ENCODE assay signal across 8 cellular contexts in genomic region chr17:79837888-79838540, GRCh38. TPM values are rescaled to one million over a fixed set of nuclear protein-coding genes. Genes with fewer than 3 reads are reported as not detected.
DNase-seq lines count a peak whose midpoint lies in the region; ATAC-seq and TF ChIP-seq lines count a peak whose summit lies in the region.

No MANE protein-coding gene starts in this region.

- peaks cover 5% of the 10 kb centered on the region for H3K36me3 ChIP-seq in CD8-positive, alpha-beta memory T cell (ENCODE audit: insufficient read depth, low read length)
- H3K36me3 ChIP-seq in NT2/D1 (ENCODE audit: insufficient read depth, insufficient read length, low read length) (peaks cover 20% of the 10 kb centered on the region), mucosa of descending colon (ENCODE audit: low read depth) (no peaks in the 10 kb centered on the region)

- H3K4me3 Mint-ChIP-seq in CD8-positive, alpha-beta memory T cell = peak overlapping the region; percentile 94 to 100 (median 97)

- H3K27ac Mint-ChIP-seq in CD8-positive, alpha-beta memory T cell = peak overlapping the region; percentile 88 to 100 (median 96)

- CTCF ChIA-PET in CD8-positive, alpha-beta memory T cell (lab: Charles Lee) = interaction anchor here (1.3 to 1.8 kb wide), 4 partner anchors 8 to 156 kb away, joined by 3 to 8 read pairs (median 5); no protein-coding TSS in a partner anchor

- no peak for TF ChIP-seq CTCF in cardiac fibroblast (IDR thresholded peaks at IDR 0.05; ENCODE audit: low read depth, low read length)
- no peak for TF ChIP-seq CTCF in mucosa of descending colon (IDR thresholded peaks at IDR 0.05)
- TF ChIP-seq CTCF in GM20000 (IDR thresholded peaks at IDR 0.05; ENCODE audit: extremely low read depth, missing control alignments) = no peak

- intact Hi-C loops in mucosa of descending colon (cut with DNase I, micrococcal nuclease) = no loop called here

- H3K9ac ChIP-seq in NT2/D1 (ENCODE audit: insufficient read length, low read depth) = peak overlapping the region; percentile 80

- peaks cover 29 to 32% of the 10 kb centered on the region in 2 donors for H3K27me3 Mint-ChIP-seq in CD8-positive, alpha-beta memory T cell

- no peaks in the 10 kb centered on the region for H3K9me3 ChIP-seq in CD8-positive, alpha-beta memory T cell (ENCODE audit: low read length)
- H3K9me3 ChIP-seq in NT2/D1 (ENCODE audit: insufficient read depth, low read length) (peaks cover 8% of the 10 kb centered on the region; the same call in 1 of the 2 replicates), mucosa of descending colon (no peaks in the 10 kb centered on the region)

- ATAC-seq in mucosa of descending colon (no peak), HG02759 (IDR thresholded peaks at IDR 0.05; ENCODE audit: unreplicated experiment) (no peak), GM21825 (IDR thresholded peaks at IDR 0.05; ENCODE audit: unreplicated experiment) (no peak)

- H3K36me3 Mint-ChIP-seq in CD8-positive, alpha-beta memory T cell = peaks cover 0 to 36% (median 4%) of the 10 kb centered on the region in 3 donors

- peaks cover 32% of the 10 kb centered on the region for H3K27me3 ChIP-seq in CD8-positive, alpha-beta memory T cell (ENCODE audit: insufficient read depth, low read length, poor library complexity, severe bottlenecking)
- H3K27me3 ChIP-seq in NT2/D1 (ENCODE audit: insufficient read depth, insufficient read length) = peaks cover 39% of the 10 kb centered on the region

- POLR2A ChIA-PET in CD8-positive, alpha-beta memory T cell (lab: Charles Lee) = interaction anchor here (0.6 to 9.3 kb wide), 7 partner anchors 21 to 1845 kb away, joined by 3 to 79 read pairs (median 9); partner anchors contain the start of gene CBX8

- peak in 2 of 5 donors; percentile 51 to 65 for DNase-seq in CD8-positive, alpha-beta memory T cell
- DNase-seq in NT2/D1 (ENCODE audit: low read depth, low spot score) (no peak), cardiac fibroblast (ENCODE audit: low read depth in 2 of 2) (no peak), mucosa of descending colon (peak; percentile 59 to 74 (median 64)), NCI-H748 (lab: John Stamatoyannopoulos, UW; ENCODE audit: unreplicated experiment) (no peak), GM20000 (ENCODE audit: low spot score) (no peak)

- peak overlapping the region; percentile 89 for H3K27ac ChIP-seq in CD8-positive, alpha-beta memory T cell (ENCODE audit: low read depth, low read length)

- H3K4me3 ChIP-seq in CD8-positive, alpha-beta memory T cell (ENCODE audit: low read length) = peak overlapping the region; percentile 85
- H3K4me3 ChIP-seq in NT2/D1 (ENCODE audit: insufficient read length, low read depth) = peak overlapping the region; percentile 78
- H3K4me3 ChIP-seq in cardiac fibroblast (replicated peaks in 1 of 2; ENCODE audit: low read depth in 2 of 2, low read length in 2 of 2) = peak overlapping the region; percentile 75
- H3K4me3 ChIP-seq in mucosa of descending colon = peak overlapping the region; percentile 51

- H3K4me1 ChIP-seq in CD8-positive, alpha-beta memory T cell (ENCODE audit: insufficient read depth, low read length) = peaks cover 58% of the 10 kb centered on the region
- peaks cover 27% of the 10 kb centered on the region for H3K4me1 ChIP-seq in NT2/D1 (ENCODE audit: insufficient read depth, insufficient read length)
- peaks cover 64% of the 10 kb centered on the region for H3K4me1 ChIP-seq in mucosa of descending colon (ENCODE audit: low read depth)

- no peaks in the 10 kb centered on the region for H3K9me3 Mint-ChIP-seq in CD8-positive, alpha-beta memory T cell

- H3K4me1 Mint-ChIP-seq in CD8-positive, alpha-beta memory T cell = peaks cover 31 to 72% (median 40%) of the 10 kb centered on the region in 3 donors

RNA-seq across cellular contexts. Expression of gene CBX4, which starts 1.2 kb away (rescaled TPM):
- total RNA-seq in CD8-positive, alpha-beta memory T cell = 10 to 100 TPM in 1 of 2 experiments, 1 to 10 TPM in 1; 9.8 to 12.2 TPM
- polyA plus RNA-seq in CD8-positive, alpha-beta memory T cell = 12.1 TPM
- 10 to 100 TPM; 10.2 to 14.2 (median 13.2) TPM for total RNA-seq in mucosa of descending colon

RNA-seq across cellular contexts. Expression of gene CBX8, which starts 41.1 kb away (rescaled TPM):
- 1 to 10 TPM; 1.9 to 2.2 TPM for total RNA-seq in CD8-positive, alpha-beta memory T cell
- 0.91 TPM for polyA plus RNA-seq in CD8-positive, alpha-beta memory T cell
- total RNA-seq in mucosa of descending colon = 1 to 10 TPM; 3.4 to 4.7 (median 4.0) TPM

Comparison
In these comparisons a context has a peak if more than half of its experiments do, and no peak if none do; other contexts are left out.
1. DNase-seq: peak in mucosa of descending colon (3 of 3); none in NT2/D1 (single experiment), cardiac fibroblast (0 of 2), NCI-H748 (single experiment) and GM20000 (single experiment).
2. Peak in every context shown above with its lines, with median percentiles within 50 percentile points of each other: H3K4me3 ChIP-seq.